Comparison of ENCODE assay signal across 8 cellular contexts in genomic region chr1:45490623-45491463, GRCh38. TPM values are rescaled to one million over a fixed set of nuclear protein-coding genes. Genes with fewer than 3 reads are reported as not detected.
DNase-seq lines count a peak whose midpoint lies in the region; ATAC-seq and TF ChIP-seq lines count a peak whose summit lies in the region.

TSS of gene TESK2 (minus strand) at chr1:45491163. CDS start at chr1:45457785, 33,378 bp downstream.

- 1% methylated on average over 21 of the region's 64 CpGs for WGBS in esophagus muscularis mucosa

- peak in 2 of 3 experiments; percentile 35 to 36 for TF ChIP-seq CTCF in esophagus muscularis mucosa (IDR thresholded peaks at IDR 0.05)

- H3K4me3 ChIP-seq in esophagus muscularis mucosa (peak within 1 kb of the TSS; percentile 62 to 93 (median 82)), mucosa of stomach (ENCODE audit: low read length) (peak within 1 kb of the TSS; percentile 37)

- TF ChIP-seq EP300 in Ishikawa (IDR thresholded peaks at IDR 0.05; ENCODE audit: borderline replicate concordance) (no peak), esophagus muscularis mucosa (IDR thresholded peaks at IDR 0.05) (no peak)

- H3K27ac ChIP-seq in esophagus muscularis mucosa (replicated peaks in 1 of 4), result peak within 1 kb of the TSS; percentile 73 to 89 (median 84)

- peak within 1 kb of the TSS; percentile 78 for H3K9ac ChIP-seq in mucosa of stomach (ENCODE audit: low read length)

- H3K27me3 ChIP-seq in esophagus muscularis mucosa (no peaks in the 10 kb centered on the region), mucosa of stomach (ENCODE audit: control insufficient read depth, insufficient read depth, low read length) (no peaks in the 10 kb centered on the region)

- DNase-seq in DMS79 (lab: John Stamatoyannopoulos, UW), result peak; percentile 99
- DNase-seq in OCI-M1 (lab: John Stamatoyannopoulos, UW), result peak; percentile 99
- DNase-seq in activated T-cell treated with anti-CD3 and anti-CD28 coated beads, Interleukin-2, amount 50 U/mL, for 1 hour, result peak; percentile 97
- DNase-seq in esophagus muscularis mucosa (ENCODE audit: extremely low spot score), result peak; percentile 99
- peak; percentile 95 for DNase-seq in stimulated activated CD8-positive, alpha-beta memory T cell treated with anti-CD3 and anti-CD28 coated beads, Interleukin-4, amount 100 ng/mL, for 48 hours

- ATAC-seq in GM21717 (IDR thresholded peaks at IDR 0.05; ENCODE audit: unreplicated experiment), result peak; percentile 85

- TF ChIP-seq POLR2A in esophagus muscularis mucosa (IDR thresholded peaks at IDR 0.05; ENCODE audit: low read depth), result peak; percentile 47

- H3K4me1 ChIP-seq in esophagus muscularis mucosa (peaks cover 0 to 24% (median 19%) of the 10 kb centered on the region in 4 donors), mucosa of stomach (ENCODE audit: control insufficient read depth, insufficient read depth, low read length) (no peaks in the 10 kb centered on the region)

- intact Hi-C loops in esophagus muscularis mucosa (cut with DNase I), result loop anchor here (5.0 kb wide), 1 partner anchor 479 kb away; the partner anchor contains the start of genes HECTD3 and UROD

- H3K9me3 ChIP-seq in esophagus muscularis mucosa (no peaks in the 10 kb centered on the region), mucosa of stomach (ENCODE audit: control insufficient read depth, low read length) (no peaks in the 10 kb centered on the region)

- H3K36me3 ChIP-seq in esophagus muscularis mucosa, result no peaks in the 10 kb centered on the region
- no peaks in the 10 kb centered on the region for H3K36me3 ChIP-seq in mucosa of stomach (ENCODE audit: control insufficient read depth, insufficient read depth, low read length)

- TF ChIP-seq RAD21 in Ishikawa (IDR thresholded peaks at IDR 0.05; ENCODE audit: low read depth), result no peak

TF ChIP-seq in Ishikawa, 13 proteins besides CTCF, POLR2A, EP300 and RAD21:
- peak; percentile 66; the same call in 1 of the 2 replicates for TF ChIP-seq ZBTB7A (IDR thresholded peaks at IDR 0.05; ENCODE audit: low read depth)
- TF ChIP-seq TCF12 (IDR thresholded peaks at IDR 0.05; ENCODE audit: low read depth), result no peak; the same call in 1 of the 2 replicates
- TF ChIP-seq FOXM1 (IDR thresholded peaks at IDR 0.05; ENCODE audit: borderline replicate concordance, low read depth), result peak; percentile 83; the same call in 1 of the 2 replicates
- no peak for TF ChIP-seq REST (IDR thresholded peaks at IDR 0.05; ENCODE audit: low read depth)
- peak; percentile 97 for TF ChIP-seq USF1 (IDR thresholded peaks at IDR 0.05)
- TF ChIP-seq NFIC (IDR thresholded peaks at IDR 0.05), result peak; percentile 13; the same call in 1 of the 2 replicates
- TF ChIP-seq EGR1 (IDR thresholded peaks at IDR 0.05), result no peak
- TF ChIP-seq YY1 (IDR thresholded peaks at IDR 0.05; ENCODE audit: low read depth), result peak; percentile 44; the same call in 1 of the 2 replicates
- peak; percentile 43; the same call in 1 of the 2 replicates for TF ChIP-seq TEAD4 (IDR thresholded peaks at IDR 0.05)
- TF ChIP-seq MAX (IDR thresholded peaks at IDR 0.05), result peak; percentile 96
- TF ChIP-seq CREB1 (IDR thresholded peaks at IDR 0.05; ENCODE audit: low read depth), result peak; percentile 59
- TF ChIP-seq CEBPB (IDR thresholded peaks at IDR 0.05), result peak; percentile 61
- TF ChIP-seq TAF1 (IDR thresholded peaks at IDR 0.05; ENCODE audit: low read depth), result peak; percentile 82

RNA-seq across cellular contexts. Expression of gene TESK2, which starts in this region (rescaled TPM):
- total RNA-seq in esophagus muscularis mucosa, result 1 to 10 TPM; 3.3 to 6.5 (median 4.8) TPM

Comparison
In these comparisons a context has a peak if more than half of its experiments do, and no peak if none do; other contexts are left out.
1. Peak in every context shown above with its lines: DNase-seq, ATAC-seq, H3K4me3 ChIP-seq and H3K27ac ChIP-seq.